14 cellular contexts compared by ENCODE assay signal in the genomic region with DNA sequence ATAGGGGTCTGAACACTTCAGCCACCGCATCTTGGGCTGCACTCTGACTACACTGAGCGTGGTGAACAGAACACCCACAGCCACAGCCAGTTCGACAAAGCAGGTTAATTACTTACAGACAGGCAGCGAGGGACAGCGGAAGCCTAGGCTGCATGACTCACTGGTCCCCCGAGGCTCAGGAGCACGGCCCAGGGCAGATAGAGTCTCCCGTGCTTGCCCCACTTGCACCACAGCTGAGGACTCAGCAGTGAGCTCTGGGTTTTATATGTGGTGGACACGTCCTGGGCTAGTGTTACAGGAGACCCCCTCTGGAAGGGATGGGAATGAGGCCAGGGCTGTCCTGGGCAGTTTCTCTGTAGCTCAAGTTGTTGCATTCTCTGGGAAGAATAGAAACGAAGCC. TPM values are rescaled to one million over a fixed set of nuclear protein-coding genes. Genes with fewer than 3 reads are reported as not detected.
"Had no signal": no experiment of that assay in that cellular context is flagged by ENCODE, and none has a peak within 500 bp of the region (broad histone marks: within the 10 kb centered on the region; RNA-seq: fewer than 3 reads in every experiment).

No MANE protein-coding gene starts in this region.

RNA-seq across cellular contexts. Expression of a gene that starts 5.8 kb away (rescaled TPM):
- total RNA-seq: activated CD4-positive, alpha-beta memory T cell treated with anti-CD3 and anti-CD28 coated beads, Interleukin-2, amount 10 ng/mL, durations not matched to agents 7 days and 5 days; activated CD4-positive, alpha-beta T cell treated with anti-CD3 and anti-CD28 coated beads, Interleukin-2, amount 10 ng/mL, durations not matched to agents 7 days and 5 days; activated naive CD8-positive, alpha-beta T cell treated with anti-CD3 and anti-CD28 coated beads, Interleukin-2, amount 10 ng/mL, durations not matched to agents 7 days and 5 days; ascending aorta; esophagus muscularis mucosa; frontal cortex; left colon; liver; naive thymus-derived CD4-positive, alpha-beta T cell; pancreas; sciatic nerve; transverse colon; WTC11 had no signal
- polyA plus RNA-seq: liver; naive thymus-derived CD4-positive, alpha-beta T cell; neural cell; pancreas had no signal
